Comparison of ENCODE assay signal across 8 cellular contexts in genomic region chr1:112298558-112298957, GRCh38.
DNase-seq lines count a peak whose midpoint lies in the region; ATAC-seq and TF ChIP-seq lines count a peak whose summit lies in the region.

No MANE protein-coding gene starts in this region.

- no peaks in the 10 kb centered on the region for H3K4me1 Mint-ChIP-seq in activated CD4-positive, alpha-beta T cell treated with anti-CD3 and anti-CD28 coated beads, Interleukin-2, amount 10 ng/mL, durations not matched to agents 7 days and 5 days

- no peak overlapping the region for H3K27ac Mint-ChIP-seq in activated CD4-positive, alpha-beta T cell treated with anti-CD3 and anti-CD28 coated beads, Interleukin-2, amount 10 ng/mL, durations not matched to agents 7 days and 5 days

- CTCF ChIA-PET in activated CD4-positive, alpha-beta T cell treated with anti-CD3 and anti-CD28 coated beads, Interleukin-2, amount 10 ng/mL, durations not matched to agents 7 days and 5 days (lab: Charles Lee) = interaction anchor here (0.7 kb wide), 1 partner anchor 12 kb away, joined by 3 read pairs; no protein-coding TSS in a partner anchor

- DNase-seq in Right ventricle myocardium superior (peak; percentile 47), cardiac septum (ENCODE audit: low spot score) (no peak), NB4 (ENCODE audit: low read depth) (peak; percentile 55), glomerular visceral epithelial cell (ENCODE audit: extremely low spot score) (peak; percentile 42)
- DNase-seq in activated CD4-positive, alpha-beta T cell treated with anti-CD3 and anti-CD28 coated beads, Interleukin-2, amount 10 ng/mL, durations not matched to agents 7 days and 5 days = peak; percentile 24
- DNase-seq in stimulated activated CD4-positive, alpha-beta T cell treated with anti-CD3 and anti-CD28 coated beads, Interleukin-15, amount 100 ng/mL, for 24 hours = peak; percentile 52
- DNase-seq in effector CD4-positive, alpha-beta T cell = no peak

- H3K4me3 ChIP-seq in NB4 (ENCODE audit: low read depth, low read length) = no peak overlapping the region

- H3K27me3 Mint-ChIP-seq in activated CD4-positive, alpha-beta T cell treated with anti-CD3 and anti-CD28 coated beads, Interleukin-2, amount 10 ng/mL, durations not matched to agents 7 days and 5 days = peaks cover 12% of the 10 kb centered on the region

- POLR2A ChIA-PET in activated CD4-positive, alpha-beta T cell treated with anti-CD3 and anti-CD28 coated beads, Interleukin-2, amount 10 ng/mL, durations not matched to agents 7 days and 5 days (lab: Charles Lee) = no interaction called here

- no peak for TF ChIP-seq POLR2A in NB4 (IDR thresholded peaks at IDR 0.05; ENCODE audit: extremely low read depth, insufficient read length)

- ATAC-seq in Right ventricle myocardium superior (ENCODE audit: poor library complexity) = no peak
- ATAC-seq in HG03108 (IDR thresholded peaks at IDR 0.05; ENCODE audit: unreplicated experiment) = no peak

- peak; percentile 57 for TF ChIP-seq CTCF in NB4 (IDR thresholded peaks at IDR 0.05; ENCODE audit: low read depth, low read length)

- H3K9me3 Mint-ChIP-seq in activated CD4-positive, alpha-beta T cell treated with anti-CD3 and anti-CD28 coated beads, Interleukin-2, amount 10 ng/mL, durations not matched to agents 7 days and 5 days = no peaks in the 10 kb centered on the region

- no peak overlapping the region for H3K4me3 Mint-ChIP-seq in activated CD4-positive, alpha-beta T cell treated with anti-CD3 and anti-CD28 coated beads, Interleukin-2, amount 10 ng/mL, durations not matched to agents 7 days and 5 days

- intact Hi-C loops in Right ventricle myocardium superior (cut with DNase I) = no loop called here
- intact Hi-C loops in cardiac septum (cut with DNase I) = no loop called here

- H3K36me3 Mint-ChIP-seq in activated CD4-positive, alpha-beta T cell treated with anti-CD3 and anti-CD28 coated beads, Interleukin-2, amount 10 ng/mL, durations not matched to agents 7 days and 5 days (ENCODE audit: low read depth) = no peaks in the 10 kb centered on the region

Comparison
In these comparisons a context has a peak if more than half of its experiments do, and no peak if none do; other contexts are left out.
1. DNase-seq: peak in Right ventricle myocardium superior (single experiment), NB4 (single experiment), activated CD4-positive, alpha-beta T cell treated with anti-CD3 and anti-CD28 coated beads, Interleukin-2, amount 10 ng/mL, durations not matched to agents 7 days and 5 days (single experiment), glomerular visceral epithelial cell (single experiment) and stimulated activated CD4-positive, alpha-beta T cell treated with anti-CD3 and anti-CD28 coated beads, Interleukin-15, amount 100 ng/mL, for 24 hours (single experiment); none in cardiac septum (single experiment) and effector CD4-positive, alpha-beta T cell (single experiment).